In genomic region chr3:71121429-71122167, GRCh38 we compare ENCODE assay signal across 13 cellular contexts.
DNase-seq lines count a peak whose midpoint lies in the region; ATAC-seq, FAIRE-seq and TF ChIP-seq lines count a peak whose summit lies in the region.
"Had no signal": no experiment of that assay in that cellular context is flagged by ENCODE, and none has a peak within 500 bp of the region (broad histone marks: within the 10 kb centered on the region; RNA-seq: fewer than 3 reads in every experiment).

No MANE protein-coding gene starts in this region.

- intact Hi-C loops in right cardiac atrium (cut with DNase I) (loop anchor here in 2 of 4 donors (5.0 to 10.0 kb wide), 2 partner anchors 183 to 191 kb away; no protein-coding TSS in a partner anchor), activated B cell treated with CpG ODN at 0.5 μM for 24 hours (cut with micrococcal nuclease) (no loop called here), tibial artery (cut with DNase I; ENCODE audit: low total_unique reads) (loop anchor here (10.0 kb wide), 1 partner anchor 463 kb away; the partner anchor contains the start of gene FOXP1), esophagus squamous epithelium (cut with DNase I) (no loop called here)

- H3K27ac Mint-ChIP-seq in activated B cell treated with CpG ODN at 0.5 μM for 24 hours (peak overlapping the region; percentile 80), endodermal cell (no peak overlapping the region)

- H3K9me3 Mint-ChIP-seq in activated B cell treated with CpG ODN at 0.5 μM for 24 hours (no peaks in the 10 kb centered on the region), endodermal cell (no peaks in the 10 kb centered on the region)

- no peaks in the 10 kb centered on the region for H3K9me1 ChIP-seq in keratinocyte (ENCODE audit: control insufficient read depth, extremely low read depth, insufficient read depth, low read length)

- H3K27me3 ChIP-seq in cardiac muscle cell (no peaks in the 10 kb centered on the region), right cardiac atrium (ENCODE audit: control insufficient read depth, insufficient read depth) (no peaks in the 10 kb centered on the region), keratinocyte (ENCODE audit: control insufficient read depth, extremely low read depth, insufficient read depth, low read length) (no peaks in the 10 kb centered on the region), tibial artery (no peaks in the 10 kb centered on the region), esophagus squamous epithelium (no peaks in the 10 kb centered on the region), endodermal cell (ENCODE audit: control insufficient read depth, insufficient read depth, low read length, poor library complexity, severe bottlenecking) (no peaks in the 10 kb centered on the region)

- H3K9me3 ChIP-seq in cardiac muscle cell (ENCODE audit: low read depth) (no peaks in the 10 kb centered on the region), right cardiac atrium (ENCODE audit: control insufficient read depth, low read length) (no peaks in the 10 kb centered on the region), keratinocyte (ENCODE audit: control insufficient read depth, low read depth, low read length) (no peaks in the 10 kb centered on the region), tibial artery (no peaks in the 10 kb centered on the region), esophagus squamous epithelium (no peaks in the 10 kb centered on the region), endodermal cell (ENCODE audit: control insufficient read depth, low read length) (no peaks in the 10 kb centered on the region)

- 71% methylated on average over 3 of the region's 3 CpGs for WGBS in right cardiac atrium
- WGBS in esophagus squamous epithelium, 2 donors = 29 to 35% methylated on average over 2 to 3 of the region's 3 CpGs
- 79 to 95% methylated on average over 3 of the region's 3 CpGs for WGBS in endodermal cell (ENCODE audit: insufficient coverage in 1 of 2, insufficient read length in 1 of 2), 2 experiments

- H3K9ac ChIP-seq in keratinocyte (ENCODE audit: control insufficient read depth, extremely low read depth, insufficient read depth, low read length) (no peak overlapping the region), endodermal cell (ENCODE audit: extremely low read depth, low read length, poor library complexity, severe bottlenecking) (no peak overlapping the region)

- no peak overlapping the region for H3K4me3 ChIP-seq in cardiac muscle cell
- H3K4me3 ChIP-seq in right cardiac atrium (ENCODE audit: low read length) = no peak overlapping the region
- H3K4me3 ChIP-seq in keratinocyte (ENCODE audit: control insufficient read depth in 2 of 3, extremely low read depth in 1 of 3, insufficient read depth in 2 of 3, low read depth in 1 of 3, low read length in 3 of 3) = no peak overlapping the region
- no peak overlapping the region for H3K4me3 ChIP-seq in tibial artery
- no peak overlapping the region for H3K4me3 ChIP-seq in esophagus squamous epithelium
- H3K4me3 ChIP-seq in endodermal cell (ENCODE audit: low read length) = no peak overlapping the region

- H3K27ac ChIP-seq in cardiac muscle cell (peak overlapping the region; percentile 7), right cardiac atrium (ENCODE audit: low read length) (no peak overlapping the region), keratinocyte (ENCODE audit: control insufficient read depth, insufficient read depth, low read length) (no peak overlapping the region), tibial artery (peak overlapping the region; percentile 28 to 58), esophagus squamous epithelium (no peak overlapping the region), endodermal cell (ENCODE audit: low read depth, low read length) (no peak overlapping the region)

- CTCF ChIA-PET in activated B cell treated with CpG ODN at 0.5 μM for 24 hours (lab: Charles Lee) = interaction anchor here (0.9 kb wide), 2 partner anchors 21 to 33 kb away, joined by 3 to 4 read pairs; no protein-coding TSS in a partner anchor

- peaks cover 89% of the 10 kb centered on the region for H3K4me1 Mint-ChIP-seq in activated B cell treated with CpG ODN at 0.5 μM for 24 hours
- peaks cover 17% of the 10 kb centered on the region for H3K4me1 Mint-ChIP-seq in endodermal cell

- no peaks in the 10 kb centered on the region for H4K20me1 ChIP-seq in keratinocyte (ENCODE audit: control insufficient read depth, extremely low read depth, insufficient read depth, low read length)

- peak; percentile 39 for FAIRE-seq in keratinocyte (lab: Jason Lieb, UNC)

- H2AFZ ChIP-seq in keratinocyte (ENCODE audit: control insufficient read depth, low read length) = no peak overlapping the region

- H3K4me3 Mint-ChIP-seq in activated B cell treated with CpG ODN at 0.5 μM for 24 hours (no peak overlapping the region), endodermal cell (no peak overlapping the region)

- H3K4me1 ChIP-seq in cardiac muscle cell (ENCODE audit: low read depth) = peaks cover 38% of the 10 kb centered on the region
- H3K4me1 ChIP-seq in right cardiac atrium (ENCODE audit: control insufficient read depth, insufficient read depth, low read length) = peaks cover 11% of the 10 kb centered on the region
- H3K4me1 ChIP-seq in keratinocyte (ENCODE audit: control insufficient read depth, extremely low read depth, insufficient read depth, low read length) = no peaks in the 10 kb centered on the region
- H3K4me1 ChIP-seq in tibial artery = peaks cover 0 to 100% (median 40%) of the 10 kb centered on the region in 4 donors
- H3K4me1 ChIP-seq in esophagus squamous epithelium = peaks cover 0 to 94% (median 23%) of the 10 kb centered on the region in 3 donors
- H3K4me1 ChIP-seq in endodermal cell (ENCODE audit: control insufficient read depth, insufficient read depth, low read length) = no peaks in the 10 kb centered on the region

- no peaks in the 10 kb centered on the region for H3K36me3 ChIP-seq in cardiac muscle cell
- H3K36me3 ChIP-seq in keratinocyte (ENCODE audit: control insufficient read depth in 2 of 2, extremely low read depth in 1 of 2, insufficient read depth in 2 of 2, low read length in 2 of 2) = no peaks in the 10 kb centered on the region
- H3K36me3 ChIP-seq in tibial artery = no peaks in the 10 kb centered on the region
- H3K36me3 ChIP-seq in esophagus squamous epithelium = no peaks in the 10 kb centered on the region
- H3K36me3 ChIP-seq in endodermal cell (ENCODE audit: control insufficient read depth, insufficient read depth, low read length) = no peaks in the 10 kb centered on the region

- no peak for DNase-seq in cardiac muscle cell (ENCODE audit: low read depth in 1 of 2, low spot score in 1 of 2)
- no peak for DNase-seq in right cardiac atrium
- DNase-seq in activated B cell treated with CpG ODN at 0.5 μM for 24 hours = no peak
- DNase-seq in keratinocyte (ENCODE audit: low read depth, low spot score) = no peak
- peak in 1 of 2 donors; percentile 78 for DNase-seq in tibial artery
- no peak for DNase-seq in esophagus squamous epithelium (lab: John Stamatoyannopoulos, UW)
- DNase-seq in DMS53 treated with DMSO at 0.1 percent for 48 hours (lab: John Stamatoyannopoulos, UW; ENCODE audit: unreplicated experiment) = no peak
- DNase-seq in endodermal cell = no peak
- DNase-seq: activated CD8-positive, alpha-beta memory T cell treated with anti-CD3 and anti-CD28 coated beads, Interleukin-2, amount 50 U/mL, for 48 hours; DND-41; NCI-H1436; NCI-H345 had no signal

- no peaks in the 10 kb centered on the region for H3K27me3 Mint-ChIP-seq in activated B cell treated with CpG ODN at 0.5 μM for 24 hours
- H3K27me3 Mint-ChIP-seq in endodermal cell (ENCODE audit: insufficient read depth) = no peaks in the 10 kb centered on the region

- H3K79me2 ChIP-seq in keratinocyte (ENCODE audit: control insufficient read depth, insufficient read depth, low read length) = no peaks in the 10 kb centered on the region

- dilution Hi-C loops in keratinocyte (cut with MboI; ENCODE audit: extremely low pct_ligation_motif_present, low sequenced_read_pairs) = no loop called here

- H3K36me3 Mint-ChIP-seq in activated B cell treated with CpG ODN at 0.5 μM for 24 hours (ENCODE audit: low read depth) (peaks cover 77% of the 10 kb centered on the region), endodermal cell (ENCODE audit: low read depth) (no peaks in the 10 kb centered on the region)

- no peak for TF ChIP-seq POLR2A in esophagus squamous epithelium (IDR thresholded peaks at IDR 0.05)

- TF ChIP-seq CTCF in cardiac muscle cell (IDR thresholded peaks at IDR 0.05; ENCODE audit: low read depth, low read length) = no peak
- no peak for TF ChIP-seq CTCF in activated B cell treated with CpG ODN at 0.5 μM for 24 hours (IDR thresholded peaks at IDR 0.05)
- TF ChIP-seq CTCF in keratinocyte (optimal IDR thresholded peaks at IDR 0.05 in 1 of 3, IDR thresholded peaks at IDR 0.05 in 1 of 3, conservative IDR thresholded peaks at IDR 0.05 in 1 of 3; ENCODE audit: extremely low read depth in 1 of 3, insufficient read depth in 2 of 3, low read length in 3 of 3) = no peak
- TF ChIP-seq CTCF in tibial artery (IDR thresholded peaks at IDR 0.05) = no peak
- no peak for TF ChIP-seq CTCF in esophagus squamous epithelium (IDR thresholded peaks at IDR 0.05)
- no peak for TF ChIP-seq CTCF in endodermal cell (conservative IDR thresholded peaks at IDR 0.05)

- POLR2A ChIA-PET in activated B cell treated with CpG ODN at 0.5 μM for 24 hours (lab: Charles Lee) = interaction anchor here (0.6 to 7.5 kb wide), 6 partner anchors 9 to 461 kb away, joined by 3 to 138 read pairs (median 6); no protein-coding TSS in a partner anchor

- ATAC-seq in right cardiac atrium (no peak), activated B cell treated with CpG ODN at 0.5 μM for 24 hours (ENCODE audit: low read depth) (no peak)
- ATAC-seq: HCT116 had no signal

- no peak overlapping the region for H3K4me2 ChIP-seq in keratinocyte (ENCODE audit: control insufficient read depth, extremely low read depth, insufficient read depth, low read depth, low read length)

Comparison
In these comparisons a context has a peak if more than half of its experiments do, and no peak if none do; other contexts are left out.
1. H3K27ac ChIP-seq: peak in cardiac muscle cell (single experiment) and tibial artery (2 of 2); none in right cardiac atrium (single experiment), keratinocyte (single experiment), esophagus squamous epithelium (0 of 4) and endodermal cell (single experiment).